ENCODE assay signal across 22 cellular contexts in genomic region chr15:87955284-87955909, GRCh38.
"Had no signal": no experiment of that assay in that cellular context is flagged by ENCODE, and none has a peak within 500 bp of the region (broad histone marks: within the 10 kb centered on the region; RNA-seq: fewer than 3 reads in every experiment).

No MANE protein-coding gene starts in this region.

- H3K36me3 ChIP-seq: esophagus muscularis mucosa, gastroesophageal sphincter, heart right ventricle, pancreas, spleen, suprapubic skin, transverse colon, upper lobe of right lung, uterus had no signal

- H3K4me3 ChIP-seq: coronary artery, esophagus muscularis mucosa, gastroesophageal sphincter, heart right ventricle, lung, pancreas, skin epidermis, spleen, suprapubic skin, transverse colon, upper lobe of right lung, uterus had no signal

- ATAC-seq: foreskin keratinocyte; left colon; naive thymus-derived CD8-positive, alpha-beta T cell; pancreas; stimulated activated memory B cell treated with anti-CD40 and anti-IgM and Interleukin-4, amounts not matched to agents 10 μg/mL and 1 μg/mL and 100 μg/mL, for 72 hours; upper lobe of right lung had no signal

- H3K27me3 ChIP-seq: esophagus muscularis mucosa, foreskin keratinocyte, spleen, suprapubic skin, transverse colon, upper lobe of right lung, uterus had no signal

- DNase-seq: dermis blood vessel endothelial cell; effector memory CD4-positive, alpha-beta T cell; foreskin keratinocyte; heart right ventricle; hippocampal formation; left colon; mesenchymal stem cell; naive thymus-derived CD8-positive, alpha-beta T cell; occipital lobe; pancreas; spleen; stimulated activated CD4-positive, alpha-beta T cell treated with anti-CD3 and anti-CD28 coated beads, Interleukin-4, amount 100 ng/mL, for 4 hours; transverse colon; upper lobe of right lung; uterus had no signal

- H3K27ac ChIP-seq: esophagus muscularis mucosa, foreskin keratinocyte, gastroesophageal sphincter, heart right ventricle, pancreas, skin epidermis, spleen, suprapubic skin, transverse colon, upper lobe of right lung, uterus had no signal

- H3K4me1 ChIP-seq: foreskin keratinocyte, gastroesophageal sphincter, pancreas, spleen, transverse colon, upper lobe of right lung, uterus had no signal

- H3K9me3 ChIP-seq: esophagus muscularis mucosa, gastroesophageal sphincter, heart right ventricle, pancreas, spleen, suprapubic skin, transverse colon, upper lobe of right lung, uterus had no signal
